In genomic region chr20:37077009-37077408, GRCh38 we compare ENCODE assay signal across 32 cellular contexts.
"Had no signal": no experiment of that assay in that cellular context is flagged by ENCODE, and none has a peak within 500 bp of the region (broad histone marks: within the 10 kb centered on the region; RNA-seq: fewer than 3 reads in every experiment).

No MANE protein-coding gene starts in this region.

- H3K4me1 ChIP-seq: psoas muscle, suprapubic skin, testis, tibial artery, transverse colon, upper lobe of left lung had no signal

- H3K27me3 ChIP-seq: neutrophil, ovary, spleen, suprapubic skin, testis, tibial artery, transverse colon, upper lobe of left lung had no signal

- H3K9me3 Mint-ChIP-seq: natural killer cell treated with Interleukin-12 subunit alpha and Interleukin-12 subunit beta and Interleukin-15 and Interleukin-18, amount 100 ng/mL, for 72 hours; stimulated activated memory B cell treated with anti-CD40 and anti-IgM and Interleukin-4, amounts not matched to agents 10 μg/mL and 1 μg/mL and 100 μg/mL, for 72 hours; stimulated activated naive CD8-positive, alpha-beta T cell treated with anti-CD3 and anti-CD28 coated beads, Interleukin-15, amount 100 ng/mL, for 72 hours had no signal

- H3K27ac Mint-ChIP-seq: naive B cell; natural killer cell treated with Interleukin-12 subunit alpha and Interleukin-12 subunit beta and Interleukin-15 and Interleukin-18, amount 100 ng/mL, for 72 hours; nephron progenitor cell; progenitor cell of endocrine pancreas; stimulated activated memory B cell treated with anti-CD40 and anti-IgM and Interleukin-4, amounts not matched to agents 10 μg/mL and 1 μg/mL and 100 μg/mL, for 72 hours; stimulated activated naive CD8-positive, alpha-beta T cell treated with anti-CD3 and anti-CD28 coated beads, Interleukin-15, amount 100 ng/mL, for 72 hours had no signal

- H3K9me3 ChIP-seq: neutrophil, ovary, psoas muscle, suprapubic skin, testis, tibial artery, transverse colon, upper lobe of left lung had no signal

- H3K4me3 Mint-ChIP-seq: naive B cell; naive thymus-derived CD8-positive, alpha-beta T cell; natural killer cell treated with Interleukin-12 subunit alpha and Interleukin-12 subunit beta and Interleukin-15 and Interleukin-18, amount 100 ng/mL, for 72 hours; nephron progenitor cell; neural crest cell; stimulated activated memory B cell treated with anti-CD40 and anti-IgM and Interleukin-4, amounts not matched to agents 10 μg/mL and 1 μg/mL and 100 μg/mL, for 72 hours; stimulated activated naive CD8-positive, alpha-beta T cell treated with anti-CD3 and anti-CD28 coated beads, Interleukin-15, amount 100 ng/mL, for 72 hours had no signal

- ATAC-seq: naive thymus-derived CD8-positive, alpha-beta T cell; natural killer cell treated with Interleukin-12 subunit alpha and Interleukin-12 subunit beta and Interleukin-15 and Interleukin-18, amount 100 ng/mL, for 72 hours; psoas muscle; right cardiac atrium; sciatic nerve; stimulated activated memory B cell treated with anti-CD40 and anti-IgM and Interleukin-4, amounts not matched to agents 10 μg/mL and 1 μg/mL and 100 μg/mL, for 72 hours; stimulated activated naive CD8-positive, alpha-beta T cell treated with anti-CD3 and anti-CD28 coated beads, Interleukin-15, amount 100 ng/mL, for 72 hours; stimulated activated naive CD8-positive, alpha-beta T cell treated with anti-CD3 and anti-CD28 coated beads, Interleukin-15, Interleukin-2, amounts not matched to agents 100 U/mL and 50 U/mL, for 24 hours had no signal

- H2AFZ ChIP-seq: parathyroid adenoma had no signal

- H3K4me2 ChIP-seq: smooth muscle cell had no signal

- H3K27ac ChIP-seq: neutrophil, ovary, parathyroid adenoma, psoas muscle, skin epidermis, spleen, suprapubic skin, testis, tibial artery, transverse colon, upper lobe of left lung had no signal

- H3K79me2 ChIP-seq: parathyroid adenoma had no signal

- H3K36me3 ChIP-seq: ovary, suprapubic skin, transverse colon had no signal

- H3K4me3 ChIP-seq: ovary, psoas muscle, skin epidermis, smooth muscle cell, spleen, suprapubic skin, testis, tibial artery, transverse colon, upper lobe of left lung had no signal

- H3K27me3 Mint-ChIP-seq: naive B cell; naive thymus-derived CD8-positive, alpha-beta T cell; natural killer cell treated with Interleukin-12 subunit alpha and Interleukin-12 subunit beta and Interleukin-15 and Interleukin-18, amount 100 ng/mL, for 72 hours; progenitor cell of endocrine pancreas; stimulated activated memory B cell treated with anti-CD40 and anti-IgM and Interleukin-4, amounts not matched to agents 10 μg/mL and 1 μg/mL and 100 μg/mL, for 72 hours; stimulated activated naive CD8-positive, alpha-beta T cell treated with anti-CD3 and anti-CD28 coated beads, Interleukin-15, amount 100 ng/mL, for 72 hours had no signal

- H3K4me1 Mint-ChIP-seq: nephron progenitor cell had no signal

- DNase-seq: naive B cell; naive thymus-derived CD8-positive, alpha-beta T cell; nephron progenitor cell; nucleus accumbens; ovary; posterior cingulate gyrus; psoas muscle; right cardiac atrium; spleen; stimulated activated CD4-positive, alpha-beta T cell treated with anti-CD3 and anti-CD28 coated beads, Interleukin-12 subunit alpha, Interleukin-12 subunit beta, amount 100 ng/mL, for 4 hours; stimulated activated CD4-positive, alpha-beta T cell treated with anti-CD3 and anti-CD28 coated beads, Interleukin-1b, Interleukin-23, amount 100 ng/mL, for 48 hours; stimulated activated CD4-positive, alpha-beta T cell treated with anti-CD3 and anti-CD28 coated beads, Interleukin-4, amount 100 ng/mL, for 1 hour; stimulated activated CD4-positive, alpha-beta T cell treated with anti-CD3 and anti-CD28 coated beads, Interleukin-4, amount 100 ng/mL, for 4 hours; stimulated activated CD8-positive, alpha-beta memory T cell treated with anti-CD3 and anti-CD28 coated beads, Interleukin-4, amount 100 ng/mL, for 48 hours; stimulated activated naive CD4-positive, alpha-beta T cell; stimulated activated naive CD8-positive, alpha-beta T cell treated with anti-CD3 and anti-CD28 coated beads, Interleukin-15, amount 100 ng/mL, for 72 hours; stimulated activated naive CD8-positive, alpha-beta T cell treated with anti-CD3 and anti-CD28 coated beads, Interleukin-15, Interleukin-2, amounts not matched to agents 100 U/mL and 50 U/mL, for 24 hours; substantia nigra; testis; tibial artery; transverse colon; upper lobe of left lung had no signal

- H3K9ac ChIP-seq: parathyroid adenoma had no signal
